In genomic region chr2:96109931-96110511, GRCh38 we compare ENCODE assay signal across 19 cellular contexts. TPM values are rescaled to one million over a fixed set of nuclear protein-coding genes. Genes with fewer than 3 reads are reported as not detected.
"Had no signal": no experiment of that assay in that cellular context is flagged by ENCODE, and none has a peak within 500 bp of the region (broad histone marks: within the 10 kb centered on the region; RNA-seq: fewer than 3 reads in every experiment).

No MANE protein-coding gene starts in this region.

- H3K4me3 Mint-ChIP-seq: activated T-cell treated with anti-CD3 and anti-CD28 coated beads, Interleukin-2, amount 50 U/mL, for 72 hours; dendritic cell treated with granulocyte-macrophage colony-stimulating factor and Interleukin-4, amounts not matched to agents 40 ng/mL and 50 ng/mL, for 4 days; immature natural killer cell; neural crest cell had no signal

- H3K9me3 ChIP-seq: pancreas had no signal

- H3K4me3 ChIP-seq: adrenal gland, body of pancreas, pancreas had no signal

- H3K4me1 ChIP-seq: adrenal gland, body of pancreas, pancreas had no signal

- H3K27ac Mint-ChIP-seq: activated T-cell treated with anti-CD3 and anti-CD28 coated beads, Interleukin-2, amount 50 U/mL, for 72 hours; dendritic cell treated with granulocyte-macrophage colony-stimulating factor and Interleukin-4, amounts not matched to agents 40 ng/mL and 50 ng/mL, for 4 days; immature natural killer cell had no signal

- H3K4me1 Mint-ChIP-seq: immature natural killer cell had no signal

- H3K27me3 ChIP-seq: adrenal gland, body of pancreas, pancreas had no signal

- H3K36me3 ChIP-seq: adrenal gland, pancreas had no signal

- H3K27ac ChIP-seq: pancreas had no signal

- DNase-seq: activated CD4-positive, alpha-beta T cell treated with anti-CD3 and anti-CD28 coated beads, Interleukin-2, amount 50 U/mL, for 4 hours; activated CD4-positive, CD25-positive, alpha-beta regulatory T cell treated with anti-CD3 and anti-CD28 coated beads, Interleukin-2, amount 50 U/mL, for 72 hours; activated naive CD4-positive, alpha-beta T cell; activated T-cell treated with anti-CD3 and anti-CD28 coated beads, Interleukin-2, amount 50 U/mL, for 72 hours; erythroblast; immature natural killer cell; mesenchymal stem cell; retina; SHP77 treated with DMSO at 0.1 percent for 48 hours; stimulated activated CD4-positive, alpha-beta T cell treated with anti-CD3 and anti-CD28 coated beads, Interleukin-1b, Interleukin-23, amount 100 ng/mL, for 48 hours; stimulated activated naive CD4-positive, alpha-beta T cell treated with Interleukin-2 at 50 U/mL for 16 hours; trophoblast cell had no signal

- ATAC-seq: activated T-cell treated with anti-CD3 and anti-CD28 coated beads, Interleukin-2, amount 50 U/mL, for 72 hours; pancreas had no signal

RNA-seq across cellular contexts. Expression of gene ADRA2B, which starts 6.3 kb away (rescaled TPM):
- total RNA-seq: glomerular endothelial cell had no signal

RNA-seq across cellular contexts. Expression of gene ASTL, which starts 28.3 kb away (rescaled TPM):
- total RNA-seq: adrenal gland; body of pancreas; glomerular endothelial cell; neural crest cell; pancreas; T-helper 2 cell treated with Interferon-gamma antibody and Interleukin-4, amounts not matched to agents 100 ng/mL and 5 ng/mL, for 36 hours had no signal
- polyA plus RNA-seq: adrenal gland, immature natural killer cell had no signal
